In the genomic region with DNA sequence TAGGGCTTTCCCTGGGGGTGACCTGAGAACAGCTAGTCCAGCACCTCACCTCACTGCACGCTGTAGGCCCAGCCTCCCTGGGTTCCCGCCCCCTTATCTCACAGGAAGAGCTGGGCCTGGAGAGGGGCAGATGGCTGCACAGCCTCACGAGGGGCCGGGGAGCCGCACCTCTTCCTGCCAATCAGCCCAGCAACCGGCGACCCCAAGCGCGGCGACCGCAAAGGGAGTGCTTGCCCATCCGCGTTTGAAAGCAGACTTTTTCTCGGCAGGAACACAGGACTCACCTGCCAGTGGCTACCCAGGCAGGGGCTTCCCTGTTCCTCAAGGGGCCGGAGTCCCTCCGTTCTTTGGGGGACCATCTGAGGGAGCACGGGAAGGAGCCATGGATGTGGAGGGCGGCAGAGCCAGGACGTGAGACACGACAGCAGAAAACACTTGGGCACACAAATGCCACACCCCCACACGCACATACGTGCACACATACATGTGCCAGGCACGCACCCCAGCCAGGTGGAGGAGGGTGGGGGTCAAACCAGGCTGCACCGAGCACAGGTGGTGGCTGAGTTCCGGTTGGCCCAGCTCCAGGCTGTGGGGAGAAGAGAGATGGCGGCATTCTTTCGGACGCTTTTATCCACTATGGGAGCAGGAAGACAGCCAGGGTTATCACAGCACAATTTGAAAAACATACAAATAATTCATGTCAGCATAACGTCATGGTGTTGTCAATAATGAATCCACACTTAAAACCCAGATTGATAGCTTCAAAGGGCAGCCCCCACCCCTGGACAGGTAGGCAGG, we compare ENCODE assay signal across 1 cellular context.
TF ChIP-seq lines count a peak whose summit lies in the region.

No MANE protein-coding gene starts in this region.

TF ChIP-seq in GM23338, 12 proteins besides CTCF, POLR2A, EP300 and RAD21 (continued from another document):
- TF ChIP-seq, protein P1, sequence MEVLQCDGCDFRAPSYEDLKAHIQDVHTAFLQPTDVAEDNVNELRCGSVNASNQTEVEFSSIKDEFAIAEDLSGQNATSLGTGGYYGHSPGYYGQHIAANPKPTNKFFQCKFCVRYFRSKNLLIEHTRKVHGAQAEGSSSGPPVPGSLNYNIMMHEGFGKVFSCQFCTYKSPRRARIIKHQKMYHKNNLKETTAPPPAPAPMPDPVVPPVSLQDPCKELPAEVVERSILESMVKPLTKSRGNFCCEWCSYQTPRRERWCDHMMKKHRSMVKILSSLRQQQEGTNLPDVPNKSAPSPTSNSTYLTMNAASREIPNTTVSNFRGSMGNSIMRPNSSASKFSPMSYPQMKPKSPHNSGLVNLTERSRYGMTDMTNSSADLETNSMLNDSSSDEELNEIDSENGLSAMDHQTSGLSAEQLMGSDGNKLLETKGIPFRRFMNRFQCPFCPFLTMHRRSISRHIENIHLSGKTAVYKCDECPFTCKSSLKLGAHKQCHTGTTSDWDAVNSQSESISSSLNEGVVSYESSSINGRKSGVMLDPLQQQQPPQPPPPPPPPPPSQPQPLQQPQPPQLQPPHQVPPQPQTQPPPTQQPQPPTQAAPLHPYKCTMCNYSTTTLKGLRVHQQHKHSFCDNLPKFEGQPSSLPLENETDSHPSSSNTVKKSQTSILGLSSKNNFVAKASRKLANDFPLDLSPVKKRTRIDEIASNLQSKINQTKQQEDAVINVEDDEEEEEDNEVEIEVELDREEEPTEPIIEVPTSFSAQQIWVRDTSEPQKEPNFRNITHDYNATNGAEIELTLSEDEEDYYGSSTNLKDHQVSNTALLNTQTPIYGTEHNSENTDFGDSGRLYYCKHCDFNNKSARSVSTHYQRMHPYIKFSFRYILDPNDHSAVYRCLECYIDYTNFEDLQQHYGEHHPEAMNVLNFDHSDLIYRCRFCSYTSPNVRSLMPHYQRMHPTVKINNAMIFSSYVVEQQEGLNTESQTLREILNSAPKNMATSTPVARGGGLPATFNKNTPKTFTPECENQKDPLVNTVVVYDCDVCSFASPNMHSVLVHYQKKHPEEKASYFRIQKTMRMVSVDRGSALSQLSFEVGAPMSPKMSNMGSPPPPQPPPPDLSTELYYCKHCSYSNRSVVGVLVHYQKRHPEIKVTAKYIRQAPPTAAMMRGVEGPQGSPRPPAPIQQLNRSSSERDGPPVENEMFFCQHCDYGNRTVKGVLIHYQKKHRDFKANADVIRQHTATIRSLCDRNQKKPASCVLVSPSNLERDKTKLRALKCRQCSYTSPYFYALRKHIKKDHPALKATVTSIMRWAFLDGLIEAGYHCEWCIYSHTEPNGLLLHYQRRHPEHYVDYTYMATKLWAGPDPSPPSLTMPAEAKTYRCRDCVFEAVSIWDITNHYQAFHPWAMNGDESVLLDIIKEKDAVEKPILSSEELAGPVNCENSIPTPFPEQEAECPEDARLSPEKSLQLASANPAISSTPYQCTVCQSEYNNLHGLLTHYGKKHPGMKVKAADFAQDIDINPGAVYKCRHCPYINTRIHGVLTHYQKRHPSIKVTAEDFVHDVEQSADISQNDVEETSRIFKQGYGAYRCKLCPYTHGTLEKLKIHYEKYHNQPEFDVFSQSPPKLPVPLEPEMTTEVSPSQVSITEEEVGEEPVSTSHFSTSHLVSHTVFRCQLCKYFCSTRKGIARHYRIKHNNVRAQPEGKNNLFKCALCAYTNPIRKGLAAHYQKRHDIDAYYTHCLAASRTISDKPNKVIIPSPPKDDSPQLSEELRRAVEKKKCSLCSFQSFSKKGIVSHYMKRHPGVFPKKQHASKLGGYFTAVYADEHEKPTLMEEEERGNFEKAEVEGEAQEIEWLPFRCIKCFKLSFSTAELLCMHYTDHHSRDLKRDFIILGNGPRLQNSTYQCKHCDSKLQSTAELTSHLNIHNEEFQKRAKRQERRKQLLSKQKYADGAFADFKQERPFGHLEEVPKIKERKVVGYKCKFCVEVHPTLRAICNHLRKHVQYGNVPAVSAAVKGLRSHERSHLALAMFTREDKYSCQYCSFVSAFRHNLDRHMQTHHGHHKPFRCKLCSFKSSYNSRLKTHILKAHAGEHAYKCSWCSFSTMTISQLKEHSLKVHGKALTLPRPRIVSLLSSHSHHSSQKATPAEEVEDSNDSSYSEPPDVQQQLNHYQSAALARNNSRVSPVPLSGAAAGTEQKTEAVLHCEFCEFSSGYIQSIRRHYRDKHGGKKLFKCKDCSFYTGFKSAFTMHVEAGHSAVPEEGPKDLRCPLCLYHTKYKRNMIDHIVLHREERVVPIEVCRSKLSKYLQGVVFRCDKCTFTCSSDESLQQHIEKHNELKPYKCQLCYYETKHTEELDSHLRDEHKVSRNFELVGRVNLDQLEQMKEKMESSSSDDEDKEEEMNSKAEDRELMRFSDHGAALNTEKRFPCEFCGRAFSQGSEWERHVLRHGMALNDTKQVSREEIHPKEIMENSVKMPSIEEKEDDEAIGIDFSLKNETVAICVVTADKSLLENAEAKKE (CRISPR knock-in tag; IDR thresholded peaks at IDR 0.05): no peak
- TF ChIP-seq ZNF331 (CRISPR knock-in tag; IDR thresholded peaks at IDR 0.05; ENCODE audit: low read depth) (no peak), STAT1 (IDR thresholded peaks at IDR 0.05; ENCODE audit: unreplicated experiment) (no peak), EZH2phosphoT487 (IDR thresholded peaks at IDR 0.05; ENCODE audit: unreplicated experiment) (no peak), EZH2 (IDR thresholded peaks at IDR 0.05; ENCODE audit: low read depth, unreplicated experiment) (no peak), POLR2AphosphoS5 (IDR thresholded peaks at IDR 0.05; ENCODE audit: low read depth) (no peak), NANOG (IDR thresholded peaks at IDR 0.05; ENCODE audit: borderline replicate concordance) (no peak)
- TF ChIP-seq, protein P2, sequence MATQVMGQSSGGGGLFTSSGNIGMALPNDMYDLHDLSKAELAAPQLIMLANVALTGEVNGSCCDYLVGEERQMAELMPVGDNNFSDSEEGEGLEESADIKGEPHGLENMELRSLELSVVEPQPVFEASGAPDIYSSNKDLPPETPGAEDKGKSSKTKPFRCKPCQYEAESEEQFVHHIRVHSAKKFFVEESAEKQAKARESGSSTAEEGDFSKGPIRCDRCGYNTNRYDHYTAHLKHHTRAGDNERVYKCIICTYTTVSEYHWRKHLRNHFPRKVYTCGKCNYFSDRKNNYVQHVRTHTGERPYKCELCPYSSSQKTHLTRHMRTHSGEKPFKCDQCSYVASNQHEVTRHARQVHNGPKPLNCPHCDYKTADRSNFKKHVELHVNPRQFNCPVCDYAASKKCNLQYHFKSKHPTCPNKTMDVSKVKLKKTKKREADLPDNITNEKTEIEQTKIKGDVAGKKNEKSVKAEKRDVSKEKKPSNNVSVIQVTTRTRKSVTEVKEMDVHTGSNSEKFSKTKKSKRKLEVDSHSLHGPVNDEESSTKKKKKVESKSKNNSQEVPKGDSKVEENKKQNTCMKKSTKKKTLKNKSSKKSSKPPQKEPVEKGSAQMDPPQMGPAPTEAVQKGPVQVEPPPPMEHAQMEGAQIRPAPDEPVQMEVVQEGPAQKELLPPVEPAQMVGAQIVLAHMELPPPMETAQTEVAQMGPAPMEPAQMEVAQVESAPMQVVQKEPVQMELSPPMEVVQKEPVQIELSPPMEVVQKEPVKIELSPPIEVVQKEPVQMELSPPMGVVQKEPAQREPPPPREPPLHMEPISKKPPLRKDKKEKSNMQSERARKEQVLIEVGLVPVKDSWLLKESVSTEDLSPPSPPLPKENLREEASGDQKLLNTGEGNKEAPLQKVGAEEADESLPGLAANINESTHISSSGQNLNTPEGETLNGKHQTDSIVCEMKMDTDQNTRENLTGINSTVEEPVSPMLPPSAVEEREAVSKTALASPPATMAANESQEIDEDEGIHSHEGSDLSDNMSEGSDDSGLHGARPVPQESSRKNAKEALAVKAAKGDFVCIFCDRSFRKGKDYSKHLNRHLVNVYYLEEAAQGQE (IDR thresholded peaks at IDR 0.05; ENCODE audit: unreplicated experiment): no peak
- TF ChIP-seq, protein P3, sequence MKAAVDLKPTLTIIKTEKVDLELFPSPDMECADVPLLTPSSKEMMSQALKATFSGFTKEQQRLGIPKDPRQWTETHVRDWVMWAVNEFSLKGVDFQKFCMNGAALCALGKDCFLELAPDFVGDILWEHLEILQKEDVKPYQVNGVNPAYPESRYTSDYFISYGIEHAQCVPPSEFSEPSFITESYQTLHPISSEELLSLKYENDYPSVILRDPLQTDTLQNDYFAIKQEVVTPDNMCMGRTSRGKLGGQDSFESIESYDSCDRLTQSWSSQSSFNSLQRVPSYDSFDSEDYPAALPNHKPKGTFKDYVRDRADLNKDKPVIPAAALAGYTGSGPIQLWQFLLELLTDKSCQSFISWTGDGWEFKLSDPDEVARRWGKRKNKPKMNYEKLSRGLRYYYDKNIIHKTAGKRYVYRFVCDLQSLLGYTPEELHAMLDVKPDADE (IDR thresholded peaks at IDR 0.05): no peak
